ENCODE assay signal across 14 cellular contexts in the genomic region with DNA sequence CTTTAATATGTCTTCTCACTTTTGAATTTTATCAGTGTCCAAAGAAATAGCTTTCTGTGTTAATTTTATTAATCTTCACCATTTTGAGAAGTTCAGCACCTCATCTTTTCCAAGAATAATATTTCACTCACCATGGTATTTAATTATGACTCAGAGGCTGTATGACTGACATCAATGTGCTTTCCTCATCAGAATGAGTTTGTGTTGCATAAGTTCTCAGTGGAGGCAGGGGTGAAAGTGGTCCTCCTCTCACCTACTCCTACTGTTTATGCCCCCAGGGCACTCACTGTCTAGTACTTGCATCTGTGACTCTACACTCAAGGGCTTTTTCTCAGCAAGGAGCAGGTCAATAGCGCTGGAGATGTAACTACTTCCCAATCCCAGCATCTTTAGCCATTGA.
DNase-seq lines count a peak whose midpoint lies in the region; ATAC-seq, FAIRE-seq and TF ChIP-seq lines count a peak whose summit lies in the region.
"Had no signal": no experiment of that assay in that cellular context is flagged by ENCODE, and none has a peak within 500 bp of the region (broad histone marks: within the 10 kb centered on the region; RNA-seq: fewer than 3 reads in every experiment).

No MANE protein-coding gene starts in this region.

- H2AFZ ChIP-seq in endothelial cell of umbilical vein (ENCODE audit: low read depth, low read length) (no peak overlapping the region), osteoblast (ENCODE audit: low read length) (peak overlapping the region; percentile 1)

- ATAC-seq in effector memory CD8-positive, alpha-beta T cell (replicated peaks), result no peak
- no peak for ATAC-seq in HG03095 (IDR thresholded peaks at IDR 0.05; ENCODE audit: unreplicated experiment)

- DNase-seq in EH (ENCODE audit: low read depth) (peak; percentile 57), RKO (ENCODE audit: low spot score) (peak; percentile 33), endothelial cell of umbilical vein (ENCODE audit: low read depth, low spot score) (peak; percentile 52), osteoblast (ENCODE audit: insufficient read length, low spot score, missing footprints) (peak; percentile 82), cerebellar cortex (ENCODE audit: low spot score) (no peak), DMS53 treated with DMSO at 0.1 percent for 48 hours (lab: John Stamatoyannopoulos, UW; ENCODE audit: unreplicated experiment) (no peak)
- DNase-seq in effector memory CD8-positive, alpha-beta T cell, result no peak
- DNase-seq: activated CD4-positive, alpha-beta T cell treated with anti-CD3 and anti-CD28 coated beads, Interleukin-2, amount 50 U/mL, for 1 hour; AML-193; NCI-H1694; NCI-H524 treated with DMSO at 0.1 percent for 48 hours had no signal

- CTCF ChIA-PET in endothelial cell of umbilical vein (lab: Charles Lee), result no interaction called here

- H3K27me3 ChIP-seq in endothelial cell of umbilical vein (ENCODE audit: control insufficient read depth in 2 of 2, insufficient read depth in 2 of 2, low read length in 2 of 2) (no peaks in the 10 kb centered on the region), osteoblast (ENCODE audit: insufficient read depth, low read length) (no peaks in the 10 kb centered on the region)

- peaks cover 7 to 10% of the 10 kb centered on the region in 2 donors for H3K9me3 Mint-ChIP-seq in effector memory CD8-positive, alpha-beta T cell

- no peaks in the 10 kb centered on the region for H3K36me3 Mint-ChIP-seq in effector memory CD8-positive, alpha-beta T cell (ENCODE audit: insufficient read depth)
- H3K36me3 Mint-ChIP-seq: activated naive CD8-positive, alpha-beta T cell had no signal

- H3K4me1 ChIP-seq in endothelial cell of umbilical vein (ENCODE audit: control insufficient read depth, extremely low read depth, insufficient read depth, low read length), result no peaks in the 10 kb centered on the region
- H3K4me1 ChIP-seq in osteoblast (ENCODE audit: insufficient read depth, low read length), result peaks cover 5% of the 10 kb centered on the region

- no peak for FAIRE-seq in endothelial cell of umbilical vein (lab: Jason Lieb, UNC)
- FAIRE-seq: H54 had no signal

- no peak overlapping the region for H3K27ac Mint-ChIP-seq in effector memory CD8-positive, alpha-beta T cell
- H3K27ac Mint-ChIP-seq: activated naive CD8-positive, alpha-beta T cell had no signal

- H3K4me3 Mint-ChIP-seq in effector memory CD8-positive, alpha-beta T cell, result no peak overlapping the region
- H3K4me3 Mint-ChIP-seq: activated naive CD8-positive, alpha-beta T cell had no signal

- no peaks in the 10 kb centered on the region for H3K27me3 Mint-ChIP-seq in effector memory CD8-positive, alpha-beta T cell
- H3K27me3 Mint-ChIP-seq: activated naive CD8-positive, alpha-beta T cell had no signal

- no peak for TF ChIP-seq POLR2A in endothelial cell of umbilical vein (IDR thresholded peaks at IDR 0.05; ENCODE audit: low read depth, low read length)

- H3K9me1 ChIP-seq in endothelial cell of umbilical vein (replicated peaks; ENCODE audit: control insufficient read depth, extremely low read depth, insufficient read depth, low read length), result no peaks in the 10 kb centered on the region

- dilution Hi-C loops in endothelial cell of umbilical vein (cut with MboI; ENCODE audit: extremely low pct_ligation_motif_present, low sequenced_read_pairs), result no loop called here

- POLR2A ChIA-PET in endothelial cell of umbilical vein (lab: Charles Lee), result no interaction called here

- H3K79me2 ChIP-seq in endothelial cell of umbilical vein (ENCODE audit: control insufficient read depth, insufficient read depth, low read length) (no peaks in the 10 kb centered on the region), osteoblast (ENCODE audit: insufficient read depth, low read length) (no peaks in the 10 kb centered on the region)

- H3K4me1 Mint-ChIP-seq in effector memory CD8-positive, alpha-beta T cell (ENCODE audit: low read depth in 2 of 2), result no peaks in the 10 kb centered on the region

- no peaks in the 10 kb centered on the region for H3K36me3 ChIP-seq in endothelial cell of umbilical vein (ENCODE audit: control insufficient read depth in 2 of 2, extremely low read depth in 1 of 2, insufficient read depth in 2 of 2, low read length in 2 of 2)
- no peaks in the 10 kb centered on the region for H3K36me3 ChIP-seq in osteoblast (ENCODE audit: insufficient read depth, low read length)

- intact Hi-C loops in endothelial cell of umbilical vein (cut with micrococcal nuclease), result no loop called here

- no peak overlapping the region for H3K4me3 ChIP-seq in endothelial cell of umbilical vein (replicated peaks in 1 of 3; ENCODE audit: insufficient read depth in 1 of 3, low read depth in 1 of 3, low read length in 3 of 3)
- no peak overlapping the region for H3K4me3 ChIP-seq in osteoblast (ENCODE audit: insufficient read depth, low read length)

- H3K9me3 ChIP-seq in endothelial cell of umbilical vein (replicated peaks; ENCODE audit: control insufficient read depth, insufficient read depth, low read length) (no peaks in the 10 kb centered on the region), osteoblast (ENCODE audit: low read depth, low read length) (no peaks in the 10 kb centered on the region)

- H3K9ac ChIP-seq in endothelial cell of umbilical vein (replicated peaks; ENCODE audit: extremely low read depth, insufficient read depth, low read length), result no peak overlapping the region

- no TSS peak for BruUV-seq in endothelial cell of umbilical vein (replicated peaks; lab: Mats Ljungman, UMichigan)

- no peak overlapping the region for H3K4me2 ChIP-seq in endothelial cell of umbilical vein (ENCODE audit: insufficient read depth, low read length)
- H3K4me2 ChIP-seq in osteoblast (ENCODE audit: insufficient read depth, low read length), result no peak overlapping the region

- no peaks in the 10 kb centered on the region for H4K20me1 ChIP-seq in endothelial cell of umbilical vein (replicated peaks; ENCODE audit: control insufficient read depth, extremely low read depth, insufficient read depth, low read length)
- H4K20me1 ChIP-seq in osteoblast (ENCODE audit: insufficient read depth, low read length), result no peaks in the 10 kb centered on the region

- no peak overlapping the region for H3K27ac ChIP-seq in endothelial cell of umbilical vein (ENCODE audit: insufficient read depth, low read depth, low read length)
- peak overlapping the region; percentile 6 for H3K27ac ChIP-seq in osteoblast (ENCODE audit: low read depth, low read length)

- TF ChIP-seq CTCF in endothelial cell of umbilical vein (IDR thresholded peaks at IDR 0.05; ENCODE audit: extremely low read depth in 1 of 2, insufficient read depth in 1 of 2, low read depth in 1 of 2, low read length in 2 of 2) (no peak), osteoblast (IDR thresholded peaks at IDR 0.05; ENCODE audit: extremely low read depth, low read depth, low read length) (no peak)

TF ChIP-seq in endothelial cell of umbilical vein, 7 proteins besides CTCF, POLR2A, EP300 and RAD21:
- TF ChIP-seq EZH2 (IDR thresholded peaks at IDR 0.05; ENCODE audit: borderline replicate concordance, low read depth, low read length, severe bottlenecking) (no peak), MYC (IDR thresholded peaks at IDR 0.05; ENCODE audit: low read depth, low read length) (no peak), FOS (IDR thresholded peaks at IDR 0.05; ENCODE audit: borderline replicate concordance, insufficient read depth, low read length) (peak; percentile 50)
- TF ChIP-seq, protein P1, sequence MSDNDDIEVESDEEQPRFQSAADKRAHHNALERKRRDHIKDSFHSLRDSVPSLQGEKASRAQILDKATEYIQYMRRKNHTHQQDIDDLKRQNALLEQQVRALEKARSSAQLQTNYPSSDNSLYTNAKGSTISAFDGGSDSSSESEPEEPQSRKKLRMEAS (IDR thresholded peaks at IDR 0.05; ENCODE audit: insufficient read depth, insufficient read length), result no peak

Comparison
In these comparisons a context has a peak if more than half of its experiments do, and no peak if none do; other contexts are left out.
1. DNase-seq: peak in EH (single experiment), RKO (single experiment), endothelial cell of umbilical vein (single experiment) and osteoblast (single experiment); none in effector memory CD8-positive, alpha-beta T cell (0 of 3), cerebellar cortex (single experiment) and DMS53 treated with DMSO at 0.1 percent for 48 hours (single experiment).